13 cellular contexts compared by ENCODE assay signal in genomic region chr19:38270587-38271167, GRCh38. TPM values are rescaled to one million over a fixed set of nuclear protein-coding genes. Genes with fewer than 3 reads are reported as not detected.
DNase-seq lines count a peak whose midpoint lies in the region; ATAC-seq, FAIRE-seq and TF ChIP-seq lines count a peak whose summit lies in the region.
"Had no signal": no experiment of that assay in that cellular context is flagged by ENCODE, and none has a peak within 500 bp of the region (broad histone marks: within the 10 kb centered on the region; RNA-seq: fewer than 3 reads in every experiment).

No MANE protein-coding gene starts in this region.

- intact Hi-C loops in K562 (cut with micrococcal nuclease) = loop anchor here (1.0 to 2.0 kb wide), 2 partner anchors 16 to 46 kb away; no protein-coding TSS in a partner anchor

- no peak overlapping the region for H4K8ac ChIP-seq in neuronal stem cell (ENCODE audit: low read depth, low read length)

- peak overlapping the region; percentile 0 to 54; a peak in 3 of 4 replicates for H3K9ac ChIP-seq in K562 (ENCODE audit: insufficient read depth in 1 of 2, low read depth in 2 of 2, low read length in 2 of 2)
- H3K9ac ChIP-seq in neuronal stem cell (ENCODE audit: low read depth, low read length, poor library complexity) = no peak overlapping the region

- H3K4me1 ChIP-seq in K562 (replicated peaks in 1 of 2; ENCODE audit: control insufficient read depth in 2 of 2, insufficient read depth in 2 of 2, low read length in 2 of 2) (peaks cover 47 to 53% of the 10 kb centered on the region in 2 experiments), neuronal stem cell (ENCODE audit: control insufficient read depth in 2 of 2, insufficient read depth in 1 of 2, low read depth in 1 of 2, low read length in 2 of 2) (peaks cover 13 to 14% of the 10 kb centered on the region in 2 donors), right atrium auricular region (peaks cover 0 to 14% of the 10 kb centered on the region in 2 donors)

- no peaks in the 10 kb centered on the region for H4K20me1 ChIP-seq in K562 (replicated peaks; ENCODE audit: control insufficient read depth, insufficient read depth, low read length)

- H3K4me2 ChIP-seq in K562 (ENCODE audit: insufficient read depth, low read length) (peak overlapping the region; percentile 73), neuronal stem cell (ENCODE audit: insufficient read depth, low read length, poor library complexity, severe bottlenecking) (no peak overlapping the region)

- TF ChIP-seq CTCF in K562 (IDR thresholded peaks at IDR 0.05 in 2 of 3, conservative IDR thresholded peaks at IDR 0.05 in 1 of 3; ENCODE audit: insufficient read depth in 2 of 3, low read depth in 1 of 3, low read length in 3 of 3) (no peak), right atrium auricular region (IDR thresholded peaks at IDR 0.05) (no peak)

- H2BK15ac ChIP-seq in neuronal stem cell (ENCODE audit: low read length) = no peak overlapping the region

- H2BK120ac ChIP-seq in neuronal stem cell (ENCODE audit: low read depth, low read length) = no peak overlapping the region

- H3K4ac ChIP-seq in neuronal stem cell (ENCODE audit: low read length) = no peak overlapping the region

- no peaks in the 10 kb centered on the region for H3K79me1 ChIP-seq in neuronal stem cell (ENCODE audit: low read depth, low read length)

- no peak overlapping the region for H2BK5ac ChIP-seq in neuronal stem cell (ENCODE audit: low read length)

- no peaks in the 10 kb centered on the region for H3K9me3 ChIP-seq in K562 (replicated peaks; ENCODE audit: control insufficient read depth, insufficient read depth, low read depth, low read length)
- no peaks in the 10 kb centered on the region for H3K9me3 ChIP-seq in neuronal stem cell (replicated peaks in 1 of 2; ENCODE audit: control insufficient read depth in 2 of 2, insufficient read depth in 1 of 2, low read depth in 1 of 2, low read length in 2 of 2)
- H3K9me3 ChIP-seq in right atrium auricular region = no peaks in the 10 kb centered on the region

- peak; percentile 89 for FAIRE-seq in K562 (lab: Jason Lieb, UNC)

- H3K18ac ChIP-seq in neuronal stem cell (ENCODE audit: low read length) = no peak overlapping the region

- in situ Hi-C loops in K562 (cut with MboI) = no loop called here

- H3K4me3 ChIP-seq in K562 (peak overlapping the region; percentile 7; the same call in 1 of the 2 replicates), neuronal stem cell (ENCODE audit: low read length in 2 of 2) (no peak overlapping the region), right atrium auricular region (no peak overlapping the region)

- no peaks in the 10 kb centered on the region for H3K79me2 ChIP-seq in K562 (ENCODE audit: control insufficient read depth, insufficient read depth, low read length)

- H3K27me3 ChIP-seq in K562 (ENCODE audit: control insufficient read depth in 2 of 2, insufficient read depth in 2 of 2, low read length in 2 of 2) = no peaks in the 10 kb centered on the region
- H3K27me3 ChIP-seq in neuronal stem cell (ENCODE audit: control insufficient read depth in 3 of 3, insufficient read depth in 3 of 3, low read depth in 1 of 3, low read length in 3 of 3) = peaks cover 0 to 43% (median 0%) of the 10 kb centered on the region in 3 experiments
- H3K27me3 ChIP-seq in right atrium auricular region = no peaks in the 10 kb centered on the region

- TF ChIP-seq EP300 in K562 (IDR thresholded peaks at IDR 0.05; ENCODE audit: low read length) = peak; percentile 60; the same call in 1 of the 2 replicates

- H3K9me1 ChIP-seq in K562 (ENCODE audit: control insufficient read depth, insufficient read depth, low read length) = no peaks in the 10 kb centered on the region

- POLR2A ChIA-PET in K562 (lab: Yijun Ruan, JAX) = interaction anchor here (0.6 to 1.6 kb wide), 6 partner anchors 10 to 322 kb away, joined by 3 to 13 read pairs (median 4); partner anchors contain the start of gene PSMD8

- no peak overlapping the region for H3K23ac ChIP-seq in neuronal stem cell (ENCODE audit: low read depth, low read length, poor library complexity)

- DNase-seq in EH (ENCODE audit: low read depth) = peak; percentile 90
- peak; percentile 83 for DNase-seq in M059J (ENCODE audit: low read depth)
- peak; percentile 74 to 92 (median 82) for DNase-seq in K562 (ENCODE audit: extremely low read depth in 1 of 4, low spot score in 3 of 4)
- no peak for DNase-seq in neuronal stem cell (ENCODE audit: low spot score)
- DNase-seq in GF-D8 (lab: John Stamatoyannopoulos, UW) = no peak
- no peak for DNase-seq in AG20443 (ENCODE audit: low spot score)
- DNase-seq in right atrium auricular region (ENCODE audit: low spot score) = no peak
- DNase-seq in SKM-1 (lab: John Stamatoyannopoulos, UW; ENCODE audit: unreplicated experiment) = no peak
- DNase-seq: Calu3, NCI-H1048, T-cell had no signal

- peak overlapping the region; percentile 79 for H2AFZ ChIP-seq in K562 (ENCODE audit: low read depth, low read length)
- H2AFZ ChIP-seq in neuronal stem cell (ENCODE audit: low read length) = no peak overlapping the region

- no peak overlapping the region for H4K91ac ChIP-seq in neuronal stem cell (ENCODE audit: low read depth, low read length, poor library complexity)

- no TSS peak for BruUV-seq in K562 (replicated peaks; lab: Mats Ljungman, UMichigan)

- TF ChIP-seq POLR2A in K562 (conservative IDR thresholded peaks at IDR 0.05) = no peak

- H3K36me3 ChIP-seq in K562 (ENCODE audit: control insufficient read depth, insufficient read depth, low read length) (no peaks in the 10 kb centered on the region), neuronal stem cell (replicated peaks in 1 of 2; ENCODE audit: control insufficient read depth in 2 of 2, insufficient read depth in 2 of 2, low read length in 2 of 2) (no peaks in the 10 kb centered on the region), right atrium auricular region (no peaks in the 10 kb centered on the region)

- 2% methylated on average over 5 of the region's 5 CpGs for whole genome bisulfite sequencing in K562 (ENCODE audit: insufficient coverage, low coverage, missing lambda C conversion rate)
- whole genome bisulfite sequencing in neuronal stem cell (ENCODE audit: extremely low coverage in 2 of 2, insufficient read length in 2 of 2, insufficient replicate concordance in 1 of 2), 2 donors = no CpG with 5 or more reads among the region's 5 CpGs

- H3K14ac ChIP-seq in neuronal stem cell (ENCODE audit: low read length) = peak overlapping the region; percentile 12

- H2BK12ac ChIP-seq in neuronal stem cell (ENCODE audit: low read length) = no peak overlapping the region

- ATAC-seq in K562 = peak; percentile 83
- ATAC-seq: T-cell had no signal

- peak overlapping the region; percentile 85 for H3K27ac ChIP-seq in K562 (ENCODE audit: extremely low read depth, low read depth, low read length)
- H3K27ac ChIP-seq in neuronal stem cell (replicated peaks; ENCODE audit: low read length) = no peak overlapping the region
- no peak overlapping the region for H3K27ac ChIP-seq in right atrium auricular region

- peak overlapping the region; percentile 53 for H2AK5ac ChIP-seq in neuronal stem cell (ENCODE audit: low read depth, low read length)

- CTCF ChIA-PET in K562 (lab: Yijun Ruan, JAX; ENCODE audit: low intra/inter-chr PET ratio) = no interaction called here

- TF ChIP-seq RAD21 in K562 (CRISPR knock-in tag; conservative IDR thresholded peaks at IDR 0.05 in 1 of 2, IDR thresholded peaks at IDR 0.05 in 1 of 2) = no peak

RNA-seq across cellular contexts. Expression of gene SPINT2, which starts 6.3 kb away (rescaled TPM):
- 8.5 and 8.9 TPM in 2 replicates for total RNA-seq in M059J (2014; rRNA removed; shearing (Covaris generic))
- 0.49 and 2.1 TPM in 2 replicates for total RNA-seq in K562 (2011; cell fraction: chromatin; rRNA removed; ENCODE audit: low replicate concordance)
- total RNA-seq in K562 (2011; cell fraction: nucleolus; rRNA removed) = 1.7 and 3.2 TPM in 2 replicates
- 0.73 and 4.7 TPM in 2 replicates for total RNA-seq in K562 (2011; cell fraction: nucleoplasm; rRNA removed)
- total RNA-seq in K562 (2014; rRNA removed) = 1.0 and 3.5 TPM in 2 replicates
- total RNA-seq in K562 (2014; rRNA removed; fragmentation: Illumina TruSeq; extraction: Trizol) = 0.38 and 0.84 TPM in 2 replicates
- 0.65 and 1.4 TPM in 2 replicates for total RNA-seq in K562 (2015; rRNA removed; fragmentation: Illumina TruSeq; extraction: Trizol)
- total RNA-seq in K562 (2021) = 1.9 and 2.1 TPM in 2 replicates
- 4.5 and 4.6 TPM in 2 replicates for polyA plus RNA-seq in K562 (2011; rRNA removed)
- 3.5 and 6.8 TPM in 2 replicates for polyA plus RNA-seq in K562 (2011; cell fraction: cytosol; rRNA removed)
- 3.8 and 4.9 TPM in 2 replicates for polyA plus RNA-seq in K562 (2011; cell fraction: nucleus; rRNA removed)
- 0.69 and 1.3 TPM in 2 replicates for polyA plus RNA-seq in K562 (2012)
- polyA plus RNA-seq in K562 (2014; fragmentation: Illumina TruSeq; extraction: Trizol) = 3.6 and 4.4 TPM in 2 replicates
- polyA plus RNA-seq in K562 (2014; fragmentation: Nextera tagmentation; extraction: Ambion mirVana) = 1 to 10 TPM; 3.4 to 4.1 TPM
- 0.93 and 1.6 TPM in 2 replicates for polyA plus RNA-seq in K562 (2014; rRNA removed)
- 1.9 and 3.0 TPM in 2 replicates for polyA minus RNA-seq in K562 (2011; rRNA and poly(A)+ RNA removed)
- polyA minus RNA-seq in K562 (2011; cell fraction: cytosol; rRNA and poly(A)+ RNA removed) = 4.6 TPM in 1 of 2 replicates, not detected in the other
- polyA minus RNA-seq in K562 (2011; cell fraction: nucleus; rRNA and poly(A)+ RNA removed) = 0.40 and 2.0 TPM in 2 replicates
- 42.1 TPM for polyA plus RNA-seq in neuronal stem cell (2013, experiment 1 of 2)
- polyA plus RNA-seq in neuronal stem cell (2013, experiment 2 of 2) = 42.3 TPM
- total RNA-seq in right atrium auricular region = 10 to 100 TPM; 11.1 to 52.7 TPM

RNA-seq across cellular contexts. Expression of gene PPP1R14A, which starts 14.5 kb away (rescaled TPM):
- not detected in 2 replicates for total RNA-seq in M059J (2014; rRNA removed; shearing (Covaris generic))
- 6.6 and 11.8 TPM in 2 replicates for total RNA-seq in K562 (2011; cell fraction: chromatin; rRNA removed; ENCODE audit: low replicate concordance)
- 9.3 and 13.7 TPM in 2 replicates for total RNA-seq in K562 (2011; cell fraction: nucleolus; rRNA removed)
- 11.6 and 12.5 TPM in 2 replicates for total RNA-seq in K562 (2011; cell fraction: nucleoplasm; rRNA removed)
- 60.7 and 74.0 TPM in 2 replicates for total RNA-seq in K562 (2014; rRNA removed)
- 0.80 and 1.7 TPM in 2 replicates for total RNA-seq in K562 (2014; rRNA removed; fragmentation: Illumina TruSeq; extraction: Trizol)
- total RNA-seq in K562 (2015; rRNA removed; fragmentation: Illumina TruSeq; extraction: Trizol) = 6.5 and 7.5 TPM in 2 replicates
- 107 TPM in 2 replicates for total RNA-seq in K562 (2021)
- polyA plus RNA-seq in K562 (2011; rRNA removed) = 24.7 and 26.4 TPM in 2 replicates
- 41.0 and 143 TPM in 2 replicates for polyA plus RNA-seq in K562 (2011; cell fraction: cytosol; rRNA removed)
- 21.3 and 32.8 TPM in 2 replicates for polyA plus RNA-seq in K562 (2011; cell fraction: nucleus; rRNA removed)
- polyA plus RNA-seq in K562 (2012) = 67.8 and 104 TPM in 2 replicates
- polyA plus RNA-seq in K562 (2014; fragmentation: Illumina TruSeq; extraction: Trizol) = 12.1 and 31.5 TPM in 2 replicates
- polyA plus RNA-seq in K562 (2014; fragmentation: Nextera tagmentation; extraction: Ambion mirVana) = 1 to 10 TPM in 1 of 2 experiments, under 1 TPM in 1; 0.44 to 1.1 TPM
- 179 and 181 TPM in 2 replicates for polyA plus RNA-seq in K562 (2014; rRNA removed)
- polyA minus RNA-seq in K562 (2011; rRNA and poly(A)+ RNA removed) = 1.6 and 1.9 TPM in 2 replicates
- 10.9 and 22.5 TPM in 2 replicates for polyA minus RNA-seq in K562 (2011; cell fraction: cytosol; rRNA and poly(A)+ RNA removed)
- polyA minus RNA-seq in K562 (2011; cell fraction: nucleus; rRNA and poly(A)+ RNA removed) = 5.1 and 10.1 TPM in 2 replicates
- 8.9 TPM for polyA plus RNA-seq in neuronal stem cell (2013, experiment 1 of 2)
- 8.3 TPM for polyA plus RNA-seq in neuronal stem cell (2013, experiment 2 of 2)
- total RNA-seq in right atrium auricular region = 10 to 100 TPM; 28.0 to 30.0 TPM

RNA-seq across cellular contexts. Expression of gene C19orf33, which starts 33.4 kb away (rescaled TPM):
- total RNA-seq in M059J (2014; rRNA removed; shearing (Covaris generic)) = not detected in 2 replicates
- total RNA-seq in K562 (2011; cell fraction: chromatin; rRNA removed; ENCODE audit: low replicate concordance) = not detected in 2 replicates
- not detected in 2 replicates for total RNA-seq in K562 (2011; cell fraction: nucleolus; rRNA removed)
- not detected in 2 replicates for total RNA-seq in K562 (2011; cell fraction: nucleoplasm; rRNA removed)
- not detected in 2 replicates for total RNA-seq in K562 (2014; rRNA removed)
- not detected in 2 replicates for total RNA-seq in K562 (2014; rRNA removed; fragmentation: Illumina TruSeq; extraction: Trizol)
- total RNA-seq in K562 (2015; rRNA removed; fragmentation: Illumina TruSeq; extraction: Trizol) = not detected in 2 replicates
- total RNA-seq in K562 (2021) = not detected in 2 replicates
- polyA plus RNA-seq in K562 (2011; rRNA removed) = not detected in 2 replicates
- 0.57 TPM in 1 of 2 replicates, not detected in the other for polyA plus RNA-seq in K562 (2011; cell fraction: cytosol; rRNA removed)
- not detected in 2 replicates for polyA plus RNA-seq in K562 (2011; cell fraction: nucleus; rRNA removed)
- 0.29 TPM in 1 of 2 replicates, not detected in the other for polyA plus RNA-seq in K562 (2012)
- not detected in 2 replicates for polyA plus RNA-seq in K562 (2014; fragmentation: Illumina TruSeq; extraction: Trizol)
- not detected for polyA plus RNA-seq in K562 (2014; fragmentation: Nextera tagmentation; extraction: Ambion mirVana)
- 3.2 TPM in 1 of 2 replicates, not detected in the other for polyA plus RNA-seq in K562 (2014; rRNA removed)
- not detected in 2 replicates for polyA minus RNA-seq in K562 (2011; rRNA and poly(A)+ RNA removed)
- not detected in 2 replicates for polyA minus RNA-seq in K562 (2011; cell fraction: cytosol; rRNA and poly(A)+ RNA removed)
- polyA minus RNA-seq in K562 (2011; cell fraction: nucleus; rRNA and poly(A)+ RNA removed) = 0.81 TPM in 1 of 2 replicates, not detected in the other
- polyA plus RNA-seq in neuronal stem cell (2013, experiment 1 of 2) = not detected
- not detected for polyA plus RNA-seq in neuronal stem cell (2013, experiment 2 of 2)
- 10 to 100 TPM; 18.9 to 48.6 TPM for total RNA-seq in right atrium auricular region
- total RNA-seq: skeletal muscle tissue had no signal

RNA-seq across cellular contexts. Expression of gene YIF1B, which starts 45.1 kb away (rescaled TPM):
- total RNA-seq in M059J (2014; rRNA removed; shearing (Covaris generic)) = 88.9 and 114 TPM in 2 replicates
- 108 and 422 TPM in 2 replicates for total RNA-seq in K562 (2011; cell fraction: chromatin; rRNA removed; ENCODE audit: low replicate concordance)
- total RNA-seq in K562 (2011; cell fraction: nucleolus; rRNA removed) = 844 and 880 TPM in 2 replicates
- 389 and 454 TPM in 2 replicates for total RNA-seq in K562 (2011; cell fraction: nucleoplasm; rRNA removed)
- 397 and 458 TPM in 2 replicates for total RNA-seq in K562 (2014; rRNA removed)
- total RNA-seq in K562 (2014; rRNA removed; fragmentation: Illumina TruSeq; extraction: Trizol) = 92.4 and 102 TPM in 2 replicates
- total RNA-seq in K562 (2015; rRNA removed; fragmentation: Illumina TruSeq; extraction: Trizol) = 213 and 217 TPM in 2 replicates
- total RNA-seq in K562 (2021) = 329 and 345 TPM in 2 replicates
- polyA plus RNA-seq in K562 (2011; rRNA removed) = 400 and 618 TPM in 2 replicates
- polyA plus RNA-seq in K562 (2011; cell fraction: cytosol; rRNA removed) = 1,022 and 1,984 TPM in 2 replicates
- polyA plus RNA-seq in K562 (2011; cell fraction: nucleus; rRNA removed) = 645 and 781 TPM in 2 replicates
- polyA plus RNA-seq in K562 (2012) = 339 and 566 TPM in 2 replicates
- polyA plus RNA-seq in K562 (2014; fragmentation: Illumina TruSeq; extraction: Trizol) = 323 and 490 TPM in 2 replicates
- 10 to 100 TPM in 1 of 2 experiments, 1 to 10 TPM in 1; 8.5 to 84.7 TPM for polyA plus RNA-seq in K562 (2014; fragmentation: Nextera tagmentation; extraction: Ambion mirVana)
- polyA plus RNA-seq in K562 (2014; rRNA removed) = 586 and 617 TPM in 2 replicates
- 79.0 and 123 TPM in 2 replicates for polyA minus RNA-seq in K562 (2011; rRNA and poly(A)+ RNA removed)
- 183 and 249 TPM in 2 replicates for polyA minus RNA-seq in K562 (2011; cell fraction: cytosol; rRNA and poly(A)+ RNA removed)
- polyA minus RNA-seq in K562 (2011; cell fraction: nucleus; rRNA and poly(A)+ RNA removed) = 64.5 and 82.9 TPM in 2 replicates
- polyA plus RNA-seq in neuronal stem cell (2013, experiment 1 of 2) = 67.9 TPM
- 67.6 TPM for polyA plus RNA-seq in neuronal stem cell (2013, experiment 2 of 2)
- total RNA-seq in right atrium auricular region = 10 to 100 TPM; 20.1 to 26.9 TPM

RNA-seq across cellular contexts. Expression of gene DPF1, which starts 46.7 kb away (rescaled TPM):
- 8.3 and 18.3 TPM in 2 replicates for total RNA-seq in M059J (2014; rRNA removed; shearing (Covaris generic))
- total RNA-seq in K562 (2011; cell fraction: chromatin; rRNA removed; ENCODE audit: low replicate concordance) = 5.0 and 8.4 TPM in 2 replicates
- 4.9 and 7.2 TPM in 2 replicates for total RNA-seq in K562 (2011; cell fraction: nucleolus; rRNA removed)
- 5.0 and 6.9 TPM in 2 replicates for total RNA-seq in K562 (2011; cell fraction: nucleoplasm; rRNA removed)
- total RNA-seq in K562 (2014; rRNA removed) (4.1 and 4.6 TPM in 2 replicates), K562 (2014; rRNA removed; fragmentation: Illumina TruSeq; extraction: Trizol) (1.1 and 1.6 TPM in 2 replicates), K562 (2015; rRNA removed; fragmentation: Illumina TruSeq; extraction: Trizol) (2.2 and 2.3 TPM in 2 replicates), K562 (2021) (5.7 and 6.2 TPM in 2 replicates), right atrium auricular region (not detected)
- polyA plus RNA-seq in K562 (2011; rRNA removed) (3.1 and 3.6 TPM in 2 replicates), K562 (2014; fragmentation: Illumina TruSeq; extraction: Trizol) (3.8 and 5.0 TPM in 2 replicates), K562 (2014; fragmentation: Nextera tagmentation; extraction: Ambion mirVana) (under 1 TPM; 0.10 to 0.29 TPM), K562 (2014; rRNA removed) (4.2 and 5.5 TPM in 2 replicates)
- polyA plus RNA-seq in K562 (2011; cell fraction: cytosol; rRNA removed) = 5.9 and 11.0 TPM in 2 replicates
- polyA plus RNA-seq in K562 (2011; cell fraction: nucleus; rRNA removed) = 5.7 and 8.6 TPM in 2 replicates
- 1.1 and 3.6 TPM in 2 replicates for polyA plus RNA-seq in K562 (2012)
- 2.2 and 2.6 TPM in 2 replicates for polyA minus RNA-seq in K562 (2011; rRNA and poly(A)+ RNA removed)
- polyA minus RNA-seq in K562 (2011; cell fraction: cytosol; rRNA and poly(A)+ RNA removed) = 1.0 and 2.2 TPM in 2 replicates
- polyA minus RNA-seq in K562 (2011; cell fraction: nucleus; rRNA and poly(A)+ RNA removed) = 2.0 and 2.7 TPM in 2 replicates
- 8.0 TPM for polyA plus RNA-seq in neuronal stem cell (2013, experiment 1 of 2)
- 7.2 TPM for polyA plus RNA-seq in neuronal stem cell (2013, experiment 2 of 2)
- total RNA-seq: mononuclear cell, T-cell had no signal

Comparison
In these comparisons a context has a peak if more than half of its experiments do, and no peak if none do; other contexts are left out.
1. DNase-seq: peak in EH (single experiment), M059J (single experiment) and K562 (4 of 4); none in neuronal stem cell (single experiment), GF-D8 (single experiment), AG20443 (single experiment), right atrium auricular region (single experiment) and SKM-1 (single experiment).
2. RNA of gene C19orf33, which starts 33.4 kb away (total RNA-seq): 18.9 to 48.6 TPM in right atrium auricular region; not detected in M059J and not detected in K562; every median in the first group is over 10 times any median in the second.